In the genomic region with DNA sequence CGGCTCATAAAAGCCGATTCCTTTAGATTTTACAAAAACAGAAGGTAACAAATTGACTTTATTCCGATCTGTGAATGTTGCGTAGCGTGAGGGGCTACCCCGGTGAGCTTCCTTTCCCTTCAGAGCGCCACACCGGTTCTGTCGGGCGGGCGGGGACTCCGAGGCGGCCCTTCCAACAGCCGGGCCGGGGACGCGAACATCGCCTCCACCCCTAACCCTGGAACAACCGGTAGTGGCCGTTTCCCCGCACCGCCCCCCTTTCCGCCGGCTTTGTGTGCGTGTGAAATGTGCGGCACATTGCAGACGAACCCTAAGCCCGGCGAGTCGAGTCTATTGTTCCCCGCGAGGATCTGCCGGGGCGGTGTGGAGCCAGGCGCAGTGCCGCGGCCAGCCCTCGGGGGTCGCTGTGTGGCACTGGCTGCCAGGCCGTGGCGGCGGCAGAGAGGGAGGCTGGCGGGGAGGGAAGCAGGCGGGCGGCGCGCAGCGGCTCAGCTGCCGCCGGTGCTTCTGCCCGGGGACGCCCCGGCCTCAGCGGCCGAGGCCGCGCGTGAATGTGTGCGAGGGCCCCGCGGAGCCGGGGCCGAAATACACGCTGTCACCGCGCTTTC, we compare ENCODE assay signal across 8 cellular contexts. TPM values are rescaled to one million over a fixed set of nuclear protein-coding genes. Genes with fewer than 3 reads are reported as not detected.
A peak's percentile ranks its signal among the peaks of the same experiment; 100 is the strongest.
DNase-seq lines count a peak whose midpoint lies in the region; ATAC-seq and TF ChIP-seq lines count a peak whose summit lies in the region.

No MANE protein-coding gene starts in this region.

- H3K4me1 ChIP-seq in ovary (ENCODE audit: insufficient read depth), result peaks cover 2% of the 10 kb centered on the region
- H3K4me1 ChIP-seq in thyroid gland, result peaks cover 28 to 34% of the 10 kb centered on the region in 2 donors

- no peaks in the 10 kb centered on the region for H3K9me3 Mint-ChIP-seq in activated naive CD8-positive, alpha-beta T cell treated with anti-CD3 and anti-CD28 coated beads for 36 hours

- peaks cover 12% of the 10 kb centered on the region for H3K36me3 Mint-ChIP-seq in activated naive CD8-positive, alpha-beta T cell treated with anti-CD3 and anti-CD28 coated beads for 36 hours

- peak; percentile 90 for TF ChIP-seq POLR2A in ovary (IDR thresholded peaks at IDR 0.05)
- TF ChIP-seq POLR2A in thyroid gland (IDR thresholded peaks at IDR 0.05), result peak; percentile 85 to 97

- peak; percentile 100 for DNase-seq in NCI-H1092 treated with DMSO at 0.1 percent for 48 hours (lab: John Stamatoyannopoulos, UW)
- DNase-seq in activated naive CD8-positive, alpha-beta T cell treated with anti-CD3 and anti-CD28 coated beads for 36 hours, result peak; percentile 96
- DNase-seq in Right ventricle myocardium inferior (ENCODE audit: missing footprints), result peak; percentile 98
- peak; percentile 95 to 96 (median 96) for DNase-seq in ovary
- DNase-seq in thyroid gland, result peak; percentile 97 to 98

- H3K36me3 ChIP-seq in ovary (no peaks in the 10 kb centered on the region), thyroid gland (no peaks in the 10 kb centered on the region)

- intact Hi-C loops in Right ventricle myocardium inferior (cut with DNase I) (loop anchor here (1.0 to 5.0 kb wide), 5 partner anchors 56 to 556 kb away; partner anchors contain the start of genes ANO6 and SCAF11), ovary (cut with DNase I) (loop anchor here in 2 of 4 donors (2.0 to 10.0 kb wide), 2 partner anchors 262 to 374 kb away; partner anchors contain the start of gene SCAF11 (in 1 of the 2)), thyroid gland (cut with DNase I) (no loop called here)

- peaks cover 13% of the 10 kb centered on the region for H3K4me1 Mint-ChIP-seq in activated naive CD8-positive, alpha-beta T cell treated with anti-CD3 and anti-CD28 coated beads for 36 hours

- H3K27ac ChIP-seq in ovary, result peak overlapping the region; percentile 99 to 100
- H3K27ac ChIP-seq in thyroid gland, result peak overlapping the region; percentile 99 to 100 (median 99)

- H3K4me3 Mint-ChIP-seq in activated naive CD8-positive, alpha-beta T cell treated with anti-CD3 and anti-CD28 coated beads for 36 hours, result peak overlapping the region; percentile 99

- H3K27me3 ChIP-seq in ovary (no peaks in the 10 kb centered on the region), thyroid gland (no peaks in the 10 kb centered on the region)

- ATAC-seq in HG02642 (IDR thresholded peaks at IDR 0.05; ENCODE audit: poor library complexity, unreplicated experiment) (peak; percentile 64), SK-N-SH treated with all-trans-retinoic acid at 6 μM for 48 hours (peak; percentile 73), Right ventricle myocardium inferior (peak; percentile 87)

- TF ChIP-seq EP300 in ovary (IDR thresholded peaks at IDR 0.05), result no peak

- H3K27me3 Mint-ChIP-seq in activated naive CD8-positive, alpha-beta T cell treated with anti-CD3 and anti-CD28 coated beads for 36 hours, result no peaks in the 10 kb centered on the region

- WGBS in ovary, 3 donors, result 0% methylated on average over 50 to 66 of the region's 66 CpGs
- WGBS in thyroid gland, 2 donors, result 1% methylated on average over 17 to 21 of the region's 66 CpGs

- no peaks in the 10 kb centered on the region for H3K9me3 ChIP-seq in ovary
- no peaks in the 10 kb centered on the region for H3K9me3 ChIP-seq in thyroid gland

- peak overlapping the region; percentile 82 for H3K4me3 ChIP-seq in ovary
- H3K4me3 ChIP-seq in thyroid gland (replicated peaks in 1 of 3), result peak overlapping the region; percentile 39 to 95 (median 65)

- H3K27ac Mint-ChIP-seq in activated naive CD8-positive, alpha-beta T cell treated with anti-CD3 and anti-CD28 coated beads for 36 hours, result peak overlapping the region; percentile 99

- TF ChIP-seq CTCF in GM12872 (IDR thresholded peaks at IDR 0.05; ENCODE audit: insufficient read depth, low read depth, low read length) (peak; percentile 91), ovary (IDR thresholded peaks at IDR 0.05) (peak; percentile 97 to 99 (median 98)), thyroid gland (IDR thresholded peaks at IDR 0.05) (peak; percentile 75 to 99 (median 97))

TF ChIP-seq in SK-N-SH treated with all-trans-retinoic acid at 6 μM for 48 hours, 23 proteins besides CTCF, POLR2A, EP300 and RAD21:
- no peak for TF ChIP-seq CSDC2 (CRISPR knock-in tag; IDR thresholded peaks at IDR 0.05)
- no peak for TF ChIP-seq SNAI2 (CRISPR knock-in tag; IDR thresholded peaks at IDR 0.05)
- TF ChIP-seq, protein P1, sequence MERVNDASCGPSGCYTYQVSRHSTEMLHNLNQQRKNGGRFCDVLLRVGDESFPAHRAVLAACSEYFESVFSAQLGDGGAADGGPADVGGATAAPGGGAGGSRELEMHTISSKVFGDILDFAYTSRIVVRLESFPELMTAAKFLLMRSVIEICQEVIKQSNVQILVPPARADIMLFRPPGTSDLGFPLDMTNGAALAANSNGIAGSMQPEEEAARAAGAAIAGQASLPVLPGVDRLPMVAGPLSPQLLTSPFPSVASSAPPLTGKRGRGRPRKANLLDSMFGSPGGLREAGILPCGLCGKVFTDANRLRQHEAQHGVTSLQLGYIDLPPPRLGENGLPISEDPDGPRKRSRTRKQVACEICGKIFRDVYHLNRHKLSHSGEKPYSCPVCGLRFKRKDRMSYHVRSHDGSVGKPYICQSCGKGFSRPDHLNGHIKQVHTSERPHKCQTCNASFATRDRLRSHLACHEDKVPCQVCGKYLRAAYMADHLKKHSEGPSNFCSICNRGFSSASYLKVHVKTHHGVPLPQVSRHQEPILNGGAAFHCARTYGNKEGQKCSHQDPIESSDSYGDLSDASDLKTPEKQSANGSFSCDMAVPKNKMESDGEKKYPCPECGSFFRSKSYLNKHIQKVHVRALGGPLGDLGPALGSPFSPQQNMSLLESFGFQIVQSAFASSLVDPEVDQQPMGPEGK (CRISPR knock-in tag; IDR thresholded peaks at IDR 0.05; ENCODE audit: borderline replicate concordance), result no peak; the same call in 1 of the 2 replicates
- TF ChIP-seq TSHZ2 (CRISPR knock-in tag; IDR thresholded peaks at IDR 0.05), result peak; percentile 77; the same call in 1 of the 2 replicates
- peak; percentile 72; the same call in 1 of the 2 replicates for TF ChIP-seq GLIS3 (CRISPR knock-in tag; IDR thresholded peaks at IDR 0.05)
- TF ChIP-seq TCF4 (CRISPR knock-in tag; IDR thresholded peaks at IDR 0.05; ENCODE audit: borderline replicate concordance), result peak; percentile 20; the same call in 1 of the 2 replicates
- TF ChIP-seq ZFP3 (CRISPR knock-in tag; IDR thresholded peaks at IDR 0.05), result peak; percentile 27; the same call in 1 of the 2 replicates

RNA-seq across cellular contexts. Expression of gene ARID2, which starts 0.8 kb away (rescaled TPM):
- total RNA-seq in activated naive CD8-positive, alpha-beta T cell treated with anti-CD3 and anti-CD28 coated beads for 36 hours, result 10 to 100 TPM; 18.5 to 19.9 TPM
- total RNA-seq in Right ventricle myocardium inferior (11.9 TPM), ovary (10 to 100 TPM; 29.0 to 39.5 (median 34.8) TPM), thyroid gland (10 to 100 TPM; 44.7 to 69.2 (median 50.6) TPM)
- polyA plus RNA-seq in ovary, result 10 to 100 TPM in 1 of 2 donors, 1 to 10 TPM in 1; 7.9 to 11.7 TPM

Comparison
In these comparisons a context has a peak if more than half of its experiments do, and no peak if none do; other contexts are left out.
1. Peak in every context shown above with its lines: DNase-seq, ATAC-seq, H3K4me3 ChIP-seq and H3K27ac ChIP-seq.